ENCODE assay signal across 17 cellular contexts in the genomic region with DNA sequence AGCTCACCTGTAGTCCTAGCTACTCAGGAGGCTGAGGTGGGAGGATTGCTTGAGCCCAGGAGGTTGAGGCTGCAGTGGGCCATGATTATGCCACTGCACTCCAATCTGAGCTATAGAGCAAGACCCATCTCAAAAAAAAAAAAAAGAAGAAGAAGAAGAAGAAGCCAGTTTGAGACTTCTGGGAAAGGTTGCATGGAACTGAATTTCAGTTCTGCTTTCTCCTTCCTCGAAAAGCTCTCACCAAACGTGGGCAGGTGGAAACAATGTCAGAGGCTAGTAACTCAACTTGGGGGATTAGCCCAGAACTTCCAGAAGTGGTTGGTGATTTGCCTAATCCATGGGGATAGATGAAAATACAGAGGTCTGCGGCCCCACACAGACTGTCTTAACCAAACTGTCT.
"Had no signal": no experiment of that assay in that cellular context is flagged by ENCODE, and none has a peak within 500 bp of the region (broad histone marks: within the 10 kb centered on the region; RNA-seq: fewer than 3 reads in every experiment).

No MANE protein-coding gene starts in this region.

- H3K4me3 Mint-ChIP-seq: activated CD8-positive, alpha-beta T cell treated with anti-CD3 and anti-CD28 coated beads, Interleukin-2, amount 10 ng/mL, durations not matched to agents 7 days and 5 days; activated T-cell treated with anti-CD3 and anti-CD28 coated beads, Interleukin-2, amount 50 U/mL, for 72 hours; mesothelial cell of epicardium; neural crest cell; stimulated activated naive CD8-positive, alpha-beta T cell treated with anti-CD3 and anti-CD28 coated beads, Interleukin-15, Interleukin-2, amounts not matched to agents 100 ng/mL and 50 ng/mL, for 24 hours had no signal

- H3K4me3 ChIP-seq: psoas muscle, suprapubic skin had no signal

- DNase-seq: activated CD4-positive, alpha-beta T cell treated with anti-CD3 and anti-CD28 coated beads for 4 hours; activated CD8-positive, alpha-beta memory T cell treated with anti-CD3 and anti-CD28 coated beads, Interleukin-2, amount 50 U/mL, for 4 hours; activated CD8-positive, alpha-beta T cell treated with anti-CD3 and anti-CD28 coated beads, Interleukin-2, amount 10 ng/mL, durations not matched to agents 7 days and 5 days; activated gamma-delta T cell; activated T-cell treated with anti-CD3 and anti-CD28 coated beads, Interleukin-2, amount 50 U/mL, for 72 hours; aorta; effector memory CD4-positive, alpha-beta T cell; foreskin fibroblast; kidney glomerular epithelial cell; psoas muscle; trophoblast cell had no signal

- H3K36me3 ChIP-seq: suprapubic skin had no signal

- ATAC-seq: activated CD8-positive, alpha-beta T cell treated with anti-CD3 and anti-CD28 coated beads, Interleukin-2, amount 10 ng/mL, durations not matched to agents 7 days and 5 days; activated naive CD4-positive, alpha-beta T cell treated with anti-CD3 and anti-CD28 coated beads, Interleukin-2, amount 50 U/mL, for 72 hours; activated T-cell treated with anti-CD3 and anti-CD28 coated beads, Interleukin-2, amount 50 U/mL, for 72 hours; psoas muscle; sciatic nerve had no signal

- H3K9me3 Mint-ChIP-seq: activated T-cell treated with anti-CD3 and anti-CD28 coated beads, Interleukin-2, amount 50 U/mL, for 72 hours had no signal

- H3K27ac Mint-ChIP-seq: activated CD8-positive, alpha-beta T cell treated with anti-CD3 and anti-CD28 coated beads, Interleukin-2, amount 10 ng/mL, durations not matched to agents 7 days and 5 days; activated naive CD4-positive, alpha-beta T cell treated with anti-CD3 and anti-CD28 coated beads, Interleukin-2, amount 50 U/mL, for 72 hours; activated T-cell treated with anti-CD3 and anti-CD28 coated beads, Interleukin-2, amount 50 U/mL, for 72 hours; mesothelial cell of epicardium; stimulated activated naive CD8-positive, alpha-beta T cell treated with anti-CD3 and anti-CD28 coated beads, Interleukin-15, Interleukin-2, amounts not matched to agents 100 ng/mL and 50 ng/mL, for 24 hours had no signal

- H3K27ac ChIP-seq: psoas muscle, suprapubic skin had no signal

- H3K4me1 ChIP-seq: suprapubic skin had no signal

- H3K27me3 Mint-ChIP-seq: stimulated activated naive CD8-positive, alpha-beta T cell treated with anti-CD3 and anti-CD28 coated beads, Interleukin-15, Interleukin-2, amounts not matched to agents 100 ng/mL and 50 ng/mL, for 24 hours had no signal

- H3K9me3 ChIP-seq: psoas muscle, suprapubic skin had no signal

- H3K4me1 Mint-ChIP-seq: mesothelial cell of epicardium, neural crest cell had no signal

- H3K27me3 ChIP-seq: suprapubic skin had no signal
